Comparison of ENCODE assay signal across 8 cellular contexts in the genomic region with DNA sequence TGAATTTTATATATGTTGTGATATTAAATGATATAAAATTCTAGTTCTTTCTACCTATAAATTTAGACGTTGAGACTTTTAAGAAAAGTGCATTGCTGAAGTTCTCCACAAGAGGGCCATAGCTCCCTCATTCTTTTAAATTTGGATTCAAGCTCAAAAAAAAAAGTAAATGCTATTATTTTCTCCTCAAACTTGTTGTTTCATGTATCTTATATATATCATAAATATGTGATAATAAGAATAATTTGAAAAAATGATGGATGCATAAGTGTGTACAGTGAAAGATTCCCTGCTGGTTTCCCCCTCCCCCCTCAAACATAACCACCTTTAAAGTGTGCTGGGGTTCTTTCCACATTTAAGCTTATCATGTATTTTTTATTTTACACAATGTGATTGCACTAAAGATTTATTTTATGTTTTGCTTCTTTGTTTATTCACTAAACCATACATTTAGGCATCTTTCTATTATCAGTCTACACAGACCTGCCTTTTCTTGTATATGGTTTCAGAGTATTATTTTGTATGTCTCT.
DNase-seq lines count a peak whose midpoint lies in the region; ATAC-seq and TF ChIP-seq lines count a peak whose summit lies in the region.

No MANE protein-coding gene starts in this region.

- H3K9me3 Mint-ChIP-seq in endothelial cell (ENCODE audit: unreplicated experiment): no peaks in the 10 kb centered on the region
- no peaks in the 10 kb centered on the region for H3K9me3 Mint-ChIP-seq in T-cell

- no peak for ATAC-seq in T-cell (replicated peaks in 1 of 4)

- H3K4me3 Mint-ChIP-seq in endothelial cell (ENCODE audit: unreplicated experiment): no peak overlapping the region
- no peak overlapping the region for H3K4me3 Mint-ChIP-seq in T-cell

- peak; percentile 95 for TF ChIP-seq CTCF in endothelial cell (IDR thresholded peaks at IDR 0.05; ENCODE audit: unreplicated experiment)
- TF ChIP-seq CTCF in retinal pigment epithelial cell (conservative IDR thresholded peaks at IDR 0.05; ENCODE audit: low read depth, low read length): peak; percentile 79

- no peak overlapping the region for H3K4me3 ChIP-seq in retinal pigment epithelial cell (ENCODE audit: low read length)

- H3K27ac Mint-ChIP-seq in endothelial cell (ENCODE audit: unreplicated experiment) (no peak overlapping the region), T-cell (no peak overlapping the region)

- CTCF ChIA-PET in T-cell (lab: Charles Lee): interaction anchor here (0.6 to 1.5 kb wide), 4 partner anchors 66 to 1947 kb away, joined by 3 to 4 read pairs (median 4); no protein-coding TSS in a partner anchor

- H3K27me3 Mint-ChIP-seq in endothelial cell (ENCODE audit: unreplicated experiment): no peaks in the 10 kb centered on the region
- H3K27me3 Mint-ChIP-seq in T-cell: no peaks in the 10 kb centered on the region

- POLR2A ChIA-PET in T-cell (lab: Charles Lee): no interaction called here

- DNase-seq in A172 (ENCODE audit: low spot score) (peak; percentile 29), ELR (ENCODE audit: low read depth) (peak; percentile 56), NCI-H2196 treated with DMSO at 0.1 percent for 48 hours (lab: John Stamatoyannopoulos, UW; ENCODE audit: unreplicated experiment) (peak; percentile 3), endothelial cell (ENCODE audit: low spot score) (peak; percentile 21), retinal pigment epithelial cell (ENCODE audit: low read depth) (no peak), T-cell (no peak), HuH-7 (ENCODE audit: low spot score) (no peak), putamen (ENCODE audit: low spot score) (no peak)

- H3K4me1 Mint-ChIP-seq in endothelial cell (ENCODE audit: unreplicated experiment) (peaks cover 11% of the 10 kb centered on the region), T-cell (no peaks in the 10 kb centered on the region)

- H3K36me3 Mint-ChIP-seq in endothelial cell (ENCODE audit: low read depth, unreplicated experiment): no peaks in the 10 kb centered on the region
- no peaks in the 10 kb centered on the region for H3K36me3 Mint-ChIP-seq in T-cell

Comparison
In these comparisons a context has a peak if more than half of its experiments do, and no peak if none do; other contexts are left out.
1. DNase-seq: peak in A172 (single experiment), ELR (single experiment), NCI-H2196 treated with DMSO at 0.1 percent for 48 hours (single experiment) and endothelial cell (single experiment); none in retinal pigment epithelial cell (single experiment), T-cell (0 of 34), HuH-7 (single experiment) and putamen (single experiment).